8 cellular contexts compared by ENCODE assay signal in the genomic region with DNA sequence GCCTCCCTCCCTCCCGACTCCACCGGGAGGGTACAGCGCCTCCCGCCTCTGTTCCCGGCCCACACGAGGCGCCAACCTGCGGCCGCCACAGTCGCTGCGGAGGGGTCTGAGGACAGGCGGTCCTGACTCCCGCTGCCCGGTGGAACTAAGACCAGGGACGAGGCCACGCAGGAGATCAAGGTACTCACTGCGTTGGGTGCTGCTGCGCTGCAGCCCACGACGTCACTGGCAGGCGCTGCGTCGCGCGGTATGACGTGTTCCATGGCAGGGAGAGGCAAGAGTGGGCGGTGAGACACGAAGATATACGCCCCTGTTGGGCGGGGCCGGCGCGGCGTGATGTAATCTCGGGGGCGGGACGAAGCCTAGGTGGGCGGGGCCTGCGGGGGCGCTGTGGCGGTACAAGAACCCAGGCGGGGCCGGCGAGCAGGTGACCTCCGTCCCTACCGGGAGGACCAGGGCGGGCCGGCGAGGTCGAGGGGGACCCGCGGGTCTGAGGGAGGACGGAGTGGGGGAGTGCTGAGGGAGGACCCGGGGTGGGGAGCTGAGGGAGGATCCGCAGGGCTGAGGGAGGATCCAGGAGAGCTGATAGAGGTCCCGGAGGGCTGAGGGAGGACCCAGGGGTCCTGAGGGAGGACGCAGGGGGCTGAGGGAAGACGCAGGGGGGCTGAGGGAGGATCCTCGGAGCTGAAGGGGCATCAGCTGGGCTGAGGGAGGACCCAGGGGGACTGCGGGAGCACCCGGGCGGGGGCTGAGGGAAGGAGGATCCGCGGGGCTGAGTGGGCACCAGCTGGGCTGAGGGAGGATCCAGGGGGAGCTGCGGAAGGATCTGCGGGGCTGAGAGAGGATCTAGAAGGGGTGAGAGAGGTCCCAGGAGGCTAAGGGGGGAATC. TPM values are rescaled to one million over a fixed set of nuclear protein-coding genes. Genes with fewer than 3 reads are reported as not detected.
DNase-seq lines count a peak whose midpoint lies in the region; TF ChIP-seq lines count a peak whose summit lies in the region.

A gene (minus strand): TSS at position 227 of the 889 bp plus-strand sequence. CDS start 1,039 bp downstream, outside the sequence.

- peak within 1 kb of the TSS; percentile 98 for H3K4me3 Mint-ChIP-seq in neural crest cell

- peaks cover 3% of the 10 kb centered on the region for H3K36me3 Mint-ChIP-seq in neural crest cell (ENCODE audit: low read depth)

- H3K9me3 Mint-ChIP-seq in neural crest cell: no peaks in the 10 kb centered on the region

- H3K9ac ChIP-seq in MM.1S (ENCODE audit: low read length) (peak within 1 kb of the TSS; percentile 99), stomach smooth muscle (ENCODE audit: low read length in 2 of 2) (peak within 1 kb of the TSS; percentile 95 to 97)

- H4K20me1 ChIP-seq in MM.1S (ENCODE audit: insufficient read depth, low read length): no peaks in the 10 kb centered on the region

- peak; percentile 99 for DNase-seq in G401 (ENCODE audit: low spot score)
- peak; percentile 94 for DNase-seq in HCEC 1CT
- DNase-seq in MM.1S: peak; percentile 99
- peak; percentile 74 for DNase-seq in SIG-M5 (lab: John Stamatoyannopoulos, UW)
- peak; percentile 99 for DNase-seq in activated gamma-delta T cell (lab: John Stamatoyannopoulos, UW)
- peak; percentile 97 for DNase-seq in fibroblast of villous mesenchyme (ENCODE audit: low read depth)
- DNase-seq in neural crest cell (ENCODE audit: low read depth, low spot score): peak; percentile 99

- peaks cover 12% of the 10 kb centered on the region for H3K27me3 Mint-ChIP-seq in neural crest cell (ENCODE audit: low read depth)

- H3K4me1 ChIP-seq in MM.1S (ENCODE audit: low read length) (peaks cover 28% of the 10 kb centered on the region), stomach smooth muscle (ENCODE audit: control insufficient read depth, insufficient read depth, low read length) (peaks cover 26% of the 10 kb centered on the region)

- H3F3A ChIP-seq in MM.1S (ENCODE audit: insufficient read depth, low read length): peaks cover 23% of the 10 kb centered on the region

- H3K27me3 ChIP-seq in MM.1S (replicated peaks; ENCODE audit: insufficient read depth, low read length) (no peaks in the 10 kb centered on the region), stomach smooth muscle (ENCODE audit: control insufficient read depth in 1 of 2, insufficient read depth in 2 of 2, low read length in 2 of 2) (no peaks in the 10 kb centered on the region)

- H3K4me1 Mint-ChIP-seq in neural crest cell: peaks cover 24% of the 10 kb centered on the region

- H3K4me2 ChIP-seq in MM.1S (ENCODE audit: low read depth, low read length): peak within 1 kb of the TSS; percentile 99

- H3K79me2 ChIP-seq in MM.1S (ENCODE audit: low read length): peaks cover 42% of the 10 kb centered on the region

- TF ChIP-seq CTCF in MM.1S (IDR thresholded peaks at IDR 0.05; ENCODE audit: low read length) (0 out of 2 replicates have a peak, but pooled peaks have one; percentile 17), fibroblast of villous mesenchyme (IDR thresholded peaks at IDR 0.05; ENCODE audit: insufficient read depth, low read depth, low read length) (no peak), neural crest cell (conservative IDR thresholded peaks at IDR 0.05) (peak; percentile 28)

- H3K36me3 ChIP-seq in MM.1S (replicated peaks; ENCODE audit: insufficient read depth, low read length) (0 out of 2 replicates have a peak, but pooled peaks cover 3% of the 10 kb centered on the region), stomach smooth muscle (ENCODE audit: control insufficient read depth in 2 of 2, insufficient read depth in 2 of 2, low read length in 2 of 2) (peaks cover 4 to 10% of the 10 kb centered on the region in 2 donors)

- no peaks in the 10 kb centered on the region for H3K9me2 ChIP-seq in MM.1S (replicated peaks; ENCODE audit: insufficient read depth, low read length)

- peak within 1 kb of the TSS; percentile 86 for H2AFZ ChIP-seq in MM.1S (ENCODE audit: low read length)

- in situ Hi-C loops in G401 (cut with HindIII; ENCODE audit: low sequenced_read_pairs): loop anchor here (5.0 to 10.0 kb wide), 2 partner anchors 58 to 135 kb away; a partner anchor contains a TSS

- H3K4me3 ChIP-seq in MM.1S (ENCODE audit: low read length) (peak within 1 kb of the TSS; percentile 100), fibroblast of villous mesenchyme (ENCODE audit: low read depth, low read length) (peak within 1 kb of the TSS; percentile 98), stomach smooth muscle (ENCODE audit: low read length in 2 of 2) (peak within 1 kb of the TSS; percentile 90 to 94)

- H3K27ac ChIP-seq in MM.1S (ENCODE audit: low read length) (peak within 1 kb of the TSS; percentile 59), stomach smooth muscle (ENCODE audit: low read length) (peak within 1 kb of the TSS; percentile 92)

- no peaks in the 10 kb centered on the region for H3K9me3 ChIP-seq in MM.1S (replicated peaks; ENCODE audit: insufficient read depth, low read length)
- H3K9me3 ChIP-seq in stomach smooth muscle (ENCODE audit: control insufficient read depth in 2 of 2, low read length in 2 of 2): no peaks in the 10 kb centered on the region

- H3K27ac Mint-ChIP-seq in neural crest cell (ENCODE audit: unreplicated experiment): peak within 1 kb of the TSS; percentile 94

RNA-seq across cellular contexts. Expression of the gene that starts here (rescaled TPM):
- total RNA-seq in G401 (2014; rRNA removed; shearing (Covaris generic)): 93.7 and 103 TPM in 2 replicates
- 39.3 and 48.0 TPM in 2 replicates for total RNA-seq in fibroblast of villous mesenchyme
- 61.9 and 67.3 TPM in 2 replicates for total RNA-seq in neural crest cell

Comparison
In these comparisons a context has a peak if more than half of its experiments do, and no peak if none do; other contexts are left out.
1. Peak in every context shown above with its lines: DNase-seq, H3K4me3 ChIP-seq and H3K27ac ChIP-seq.